Comparison of ENCODE assay signal across 12 cellular contexts in the genomic region with DNA sequence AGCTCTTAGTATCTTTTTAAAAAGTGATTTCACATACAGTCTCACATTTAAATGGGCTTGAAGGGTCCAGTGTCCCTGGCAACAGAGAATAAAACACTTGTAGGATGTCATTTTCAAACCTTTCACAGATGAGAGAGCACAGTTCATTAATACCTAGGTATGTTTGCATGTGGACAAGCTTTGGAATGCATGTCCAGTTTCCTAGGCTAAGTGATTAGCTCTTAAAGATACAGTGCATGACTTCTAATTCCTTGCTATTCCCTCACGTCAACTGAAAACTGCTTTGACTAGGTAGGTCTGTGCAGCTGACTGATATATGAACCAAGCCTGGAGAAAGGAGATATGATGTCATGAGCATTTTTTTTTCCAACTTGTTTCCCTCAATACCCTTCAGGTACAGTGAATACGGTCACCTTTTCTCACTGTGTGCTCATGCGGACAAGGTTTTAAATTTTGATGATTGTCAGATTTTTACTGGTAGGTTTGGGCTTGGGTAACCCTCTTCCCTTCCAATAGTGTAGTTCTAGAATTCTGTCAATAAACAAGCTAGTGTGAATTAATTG. TPM values are rescaled to one million over a fixed set of nuclear protein-coding genes. Genes with fewer than 3 reads are reported as not detected.
A peak's percentile ranks its signal among the peaks of the same experiment; 100 is the strongest.
DNase-seq lines count a peak whose midpoint lies in the region; ATAC-seq and TF ChIP-seq lines count a peak whose summit lies in the region.
"Had no signal": no experiment of that assay in that cellular context is flagged by ENCODE, and none has a peak within 500 bp of the region (broad histone marks: within the 10 kb centered on the region; RNA-seq: fewer than 3 reads in every experiment).

No MANE protein-coding gene starts in this region.

- CTCF ChIA-PET in activated CD8-positive, alpha-beta memory T cell treated with anti-CD3 and anti-CD28 coated beads, Interleukin-2, amount 10 ng/mL, durations not matched to agents 7 days and 5 days (lab: Charles Lee) = interaction anchor here (0.7 to 3.7 kb wide), 9 partner anchors 19 to 264 kb away, joined by 3 to 49 read pairs (median 7); a partner anchor contains a TSS

- ATAC-seq in activated CD8-positive, alpha-beta memory T cell treated with anti-CD3 and anti-CD28 coated beads, Interleukin-2, amount 10 ng/mL, durations not matched to agents 7 days and 5 days = peak; percentile 37
- no peak for ATAC-seq in central memory CD8-positive, alpha-beta T cell (replicated peaks; ENCODE audit: extremely low read depth, poor library complexity, severe bottlenecking)
- peak; percentile 67 for ATAC-seq in stimulated activated naive CD8-positive, alpha-beta T cell treated with anti-CD3 and anti-CD28 coated beads, Interleukin-15, amount 100 ng/mL, for 72 hours
- no peak for ATAC-seq in GM18858 (IDR thresholded peaks at IDR 0.05; ENCODE audit: unreplicated experiment)

- no peak for DNase-seq in activated CD8-positive, alpha-beta memory T cell treated with anti-CD3 and anti-CD28 coated beads, Interleukin-2, amount 10 ng/mL, durations not matched to agents 7 days and 5 days
- no peak for DNase-seq in activated CD8-positive, alpha-beta memory T cell treated with anti-CD3 and anti-CD28 coated beads, Interleukin-2, amount 50 U/mL, for 4 hours
- no peak for DNase-seq in central memory CD8-positive, alpha-beta T cell (ENCODE audit: low spot score in 2 of 2)
- DNase-seq in stimulated activated naive CD8-positive, alpha-beta T cell treated with anti-CD3 and anti-CD28 coated beads, Interleukin-15, amount 100 ng/mL, for 72 hours = no peak
- DNase-seq in endodermal cell (no peak), SIG-M5 treated with dmso at 0.1 percent for 504 hours (lab: John Stamatoyannopoulos, UW; ENCODE audit: unreplicated experiment) (no peak)
- DNase-seq: ACHN, DMS79 treated with DMSO at 0.1 percent for 48 hours, RPMI8226 had no signal

- peaks cover 63% of the 10 kb centered on the region for H3K4me1 Mint-ChIP-seq in activated CD8-positive, alpha-beta memory T cell treated with anti-CD3 and anti-CD28 coated beads, Interleukin-2, amount 10 ng/mL, durations not matched to agents 7 days and 5 days
- H3K4me1 Mint-ChIP-seq in central memory CD8-positive, alpha-beta T cell = peaks cover 42% of the 10 kb centered on the region
- H3K4me1 Mint-ChIP-seq in stimulated activated naive CD8-positive, alpha-beta T cell treated with anti-CD3 and anti-CD28 coated beads, Interleukin-15, amount 100 ng/mL, for 72 hours = peaks cover 72% of the 10 kb centered on the region
- no peaks in the 10 kb centered on the region for H3K4me1 Mint-ChIP-seq in endodermal cell

- H3K9ac ChIP-seq in endodermal cell (ENCODE audit: extremely low read depth, low read length, poor library complexity, severe bottlenecking) = no peak overlapping the region

- peaks cover 76% of the 10 kb centered on the region for H3K36me3 Mint-ChIP-seq in activated CD8-positive, alpha-beta memory T cell treated with anti-CD3 and anti-CD28 coated beads, Interleukin-2, amount 10 ng/mL, durations not matched to agents 7 days and 5 days
- H3K36me3 Mint-ChIP-seq in central memory CD8-positive, alpha-beta T cell (ENCODE audit: insufficient read depth) = peaks cover 54% of the 10 kb centered on the region
- peaks cover 40% of the 10 kb centered on the region for H3K36me3 Mint-ChIP-seq in endodermal cell (ENCODE audit: low read depth)

- H3K27me3 ChIP-seq in endodermal cell (ENCODE audit: control insufficient read depth, insufficient read depth, low read length, poor library complexity, severe bottlenecking) = no peaks in the 10 kb centered on the region

- H3K9me3 ChIP-seq in KOPT-K1 (ENCODE audit: insufficient read depth, low read length, poor library complexity, severe bottlenecking) (no peaks in the 10 kb centered on the region), endodermal cell (ENCODE audit: control insufficient read depth, low read length) (no peaks in the 10 kb centered on the region)

- H3K4me3 Mint-ChIP-seq in activated CD8-positive, alpha-beta memory T cell treated with anti-CD3 and anti-CD28 coated beads, Interleukin-2, amount 10 ng/mL, durations not matched to agents 7 days and 5 days = peak overlapping the region; percentile 62
- peak overlapping the region; percentile 80 for H3K4me3 Mint-ChIP-seq in central memory CD8-positive, alpha-beta T cell
- peak overlapping the region; percentile 56 to 90 for H3K4me3 Mint-ChIP-seq in stimulated activated naive CD8-positive, alpha-beta T cell treated with anti-CD3 and anti-CD28 coated beads, Interleukin-15, amount 100 ng/mL, for 72 hours
- H3K4me3 Mint-ChIP-seq in endodermal cell = no peak overlapping the region

- H3K36me3 ChIP-seq in KOPT-K1 (ENCODE audit: insufficient read depth, low read length) = peaks cover 47% of the 10 kb centered on the region
- H3K36me3 ChIP-seq in endodermal cell (ENCODE audit: control insufficient read depth, insufficient read depth, low read length) = peaks cover 43% of the 10 kb centered on the region

- H3K27ac ChIP-seq in KOPT-K1 (ENCODE audit: low read depth, low read length, poor library complexity, severe bottlenecking) = peak overlapping the region; percentile 83
- H3K27ac ChIP-seq in endodermal cell (ENCODE audit: low read depth, low read length) = no peak overlapping the region
- H3K27ac ChIP-seq: epithelial cell of prostate had no signal

- H3K9me3 Mint-ChIP-seq in activated CD8-positive, alpha-beta memory T cell treated with anti-CD3 and anti-CD28 coated beads, Interleukin-2, amount 10 ng/mL, durations not matched to agents 7 days and 5 days (ENCODE audit: low read depth) = no peaks in the 10 kb centered on the region
- H3K9me3 Mint-ChIP-seq in central memory CD8-positive, alpha-beta T cell = no peaks in the 10 kb centered on the region
- H3K9me3 Mint-ChIP-seq in stimulated activated naive CD8-positive, alpha-beta T cell treated with anti-CD3 and anti-CD28 coated beads, Interleukin-15, amount 100 ng/mL, for 72 hours = peaks cover 8 to 11% of the 10 kb centered on the region in 2 donors
- H3K9me3 Mint-ChIP-seq in endodermal cell = peaks cover 6% of the 10 kb centered on the region

- no peaks in the 10 kb centered on the region for H3K27me3 Mint-ChIP-seq in activated CD8-positive, alpha-beta memory T cell treated with anti-CD3 and anti-CD28 coated beads, Interleukin-2, amount 10 ng/mL, durations not matched to agents 7 days and 5 days
- H3K27me3 Mint-ChIP-seq in central memory CD8-positive, alpha-beta T cell = no peaks in the 10 kb centered on the region
- H3K27me3 Mint-ChIP-seq in stimulated activated naive CD8-positive, alpha-beta T cell treated with anti-CD3 and anti-CD28 coated beads, Interleukin-15, amount 100 ng/mL, for 72 hours = no peaks in the 10 kb centered on the region
- H3K27me3 Mint-ChIP-seq in endodermal cell (ENCODE audit: insufficient read depth) = no peaks in the 10 kb centered on the region

- 88 to 96% methylated on average over 1 to 3 of the region's 3 CpGs for WGBS in endodermal cell (ENCODE audit: insufficient coverage in 1 of 2, insufficient read length in 1 of 2), 2 experiments

- no peaks in the 10 kb centered on the region for H3K4me1 ChIP-seq in endodermal cell (ENCODE audit: control insufficient read depth, insufficient read depth, low read length)

- H3K4me3 ChIP-seq in endodermal cell (ENCODE audit: low read length) = no peak overlapping the region

- TF ChIP-seq CTCF in endodermal cell (conservative IDR thresholded peaks at IDR 0.05) = no peak

- H3K27ac Mint-ChIP-seq in activated CD8-positive, alpha-beta memory T cell treated with anti-CD3 and anti-CD28 coated beads, Interleukin-2, amount 10 ng/mL, durations not matched to agents 7 days and 5 days = peak overlapping the region; percentile 95
- peak overlapping the region; percentile 96 for H3K27ac Mint-ChIP-seq in central memory CD8-positive, alpha-beta T cell (ENCODE audit: low read depth)
- peak overlapping the region in 1 of 2 donors; percentile 99 for H3K27ac Mint-ChIP-seq in stimulated activated naive CD8-positive, alpha-beta T cell treated with anti-CD3 and anti-CD28 coated beads, Interleukin-15, amount 100 ng/mL, for 72 hours
- no peak overlapping the region for H3K27ac Mint-ChIP-seq in endodermal cell

RNA-seq across cellular contexts. Expression of a gene that starts 41.6 kb away (rescaled TPM):
- total RNA-seq in activated CD8-positive, alpha-beta memory T cell treated with anti-CD3 and anti-CD28 coated beads, Interleukin-2, amount 10 ng/mL, durations not matched to agents 7 days and 5 days = 10 to 100 TPM; 70.3 to 72.8 TPM
- 10 to 100 TPM; 62.5 to 94.2 TPM for total RNA-seq in endodermal cell
- polyA plus RNA-seq in endodermal cell (2013, experiment 1 of 2) = 65.3 TPM
- polyA plus RNA-seq in endodermal cell (2013, experiment 2 of 2) = 75.6 TPM

Comparison
In these comparisons a context has a peak if more than half of its experiments do, and no peak if none do; other contexts are left out.
1. ATAC-seq: peak in activated CD8-positive, alpha-beta memory T cell treated with anti-CD3 and anti-CD28 coated beads, Interleukin-2, amount 10 ng/mL, durations not matched to agents 7 days and 5 days (single experiment) and stimulated activated naive CD8-positive, alpha-beta T cell treated with anti-CD3 and anti-CD28 coated beads, Interleukin-15, amount 100 ng/mL, for 72 hours (single experiment); none in central memory CD8-positive, alpha-beta T cell (single experiment) and GM18858 (single experiment).